In the genomic region with DNA sequence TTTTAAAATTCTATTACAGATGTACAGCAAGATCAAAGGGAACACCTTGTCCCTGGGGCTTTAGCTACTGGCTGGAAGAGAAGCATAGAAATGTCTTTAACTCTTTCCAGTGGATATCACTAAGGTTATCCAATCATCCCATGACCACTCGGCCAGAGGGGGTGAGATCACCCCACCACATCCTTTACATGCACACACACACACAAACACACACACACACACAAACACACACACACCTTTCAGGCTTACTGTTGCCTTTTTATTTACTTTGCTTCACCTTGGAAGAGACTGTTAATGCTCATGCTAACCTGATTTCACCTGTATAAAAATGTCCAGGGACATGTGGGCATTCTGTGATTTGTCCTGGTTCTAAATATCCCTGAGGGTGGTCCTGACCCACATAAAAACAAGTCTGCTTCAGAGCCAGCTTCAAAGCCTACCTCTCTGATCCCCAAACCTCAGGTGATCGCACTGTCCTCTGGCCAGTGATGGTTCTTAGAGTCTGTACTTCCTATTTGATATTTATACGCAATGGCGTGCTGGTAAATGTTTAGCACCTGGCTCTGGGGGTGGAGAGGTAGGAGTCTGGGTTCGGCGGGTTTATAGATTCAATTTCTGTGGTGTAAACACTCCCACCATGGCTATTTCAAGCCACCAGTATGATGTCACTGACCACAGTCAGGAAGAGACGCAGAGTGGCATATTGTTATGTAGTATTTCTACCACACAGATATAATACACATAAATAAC, we compare ENCODE assay signal across 10 cellular contexts.
DNase-seq lines count a peak whose midpoint lies in the region; ATAC-seq, FAIRE-seq and TF ChIP-seq lines count a peak whose summit lies in the region.
"Had no signal": no experiment of that assay in that cellular context is flagged by ENCODE, and none has a peak within 500 bp of the region (broad histone marks: within the 10 kb centered on the region; RNA-seq: fewer than 3 reads in every experiment).

No MANE protein-coding gene starts in this region.

- H3K36me3 Mint-ChIP-seq in astrocyte (ENCODE audit: low read depth, unreplicated experiment): no peaks in the 10 kb centered on the region

- no peak overlapping the region for H3K27ac Mint-ChIP-seq in astrocyte (ENCODE audit: unreplicated experiment)

- H3K4me3 Mint-ChIP-seq in astrocyte (ENCODE audit: unreplicated experiment): no peak overlapping the region

- no peak for FAIRE-seq in astrocyte (lab: Jason Lieb, UNC)
- FAIRE-seq in D721Med (lab: Jason Lieb, UNC): no peak
- FAIRE-seq in pancreas (lab: Jason Lieb, UNC): no peak

- H3K36me3 ChIP-seq in astrocyte (ENCODE audit: insufficient read depth, low read length) (no peaks in the 10 kb centered on the region), pancreas (no peaks in the 10 kb centered on the region)
- H3K36me3 ChIP-seq: gastroesophageal sphincter had no signal

- H3K27me3 ChIP-seq in astrocyte (ENCODE audit: insufficient read depth, low read length): no peaks in the 10 kb centered on the region
- no peaks in the 10 kb centered on the region for H3K27me3 ChIP-seq in pancreas
- H3K27me3 ChIP-seq: gastroesophageal sphincter had no signal

- ATAC-seq in GM18498 (IDR thresholded peaks at IDR 0.05; ENCODE audit: unreplicated experiment): peak; percentile 91
- ATAC-seq in GM21367 (IDR thresholded peaks at IDR 0.05; ENCODE audit: unreplicated experiment): peak; percentile 86
- ATAC-seq in HG03196 (IDR thresholded peaks at IDR 0.05; ENCODE audit: unreplicated experiment): peak; percentile 85
- no peak for ATAC-seq in pancreas
- ATAC-seq: gastroesophageal sphincter had no signal

- no peaks in the 10 kb centered on the region for H3K27me3 Mint-ChIP-seq in astrocyte (ENCODE audit: low read depth, unreplicated experiment)

- H2AFZ ChIP-seq in astrocyte (ENCODE audit: low read depth, low read length): peak overlapping the region; percentile 27

- peaks cover 19% of the 10 kb centered on the region for H3K4me1 ChIP-seq in astrocyte (ENCODE audit: insufficient read depth, low read length)
- no peaks in the 10 kb centered on the region for H3K4me1 ChIP-seq in pancreas

- peaks cover 19% of the 10 kb centered on the region for H3K4me1 Mint-ChIP-seq in astrocyte (ENCODE audit: low read depth, unreplicated experiment)

- peak overlapping the region; percentile 28 for H3K4me2 ChIP-seq in astrocyte (ENCODE audit: low read length)

- no peak overlapping the region for H3K9ac ChIP-seq in astrocyte (ENCODE audit: low read length)

- peaks cover 3% of the 10 kb centered on the region for H3K9me3 ChIP-seq in astrocyte (ENCODE audit: insufficient read depth, low read depth, low read length)
- H3K9me3 ChIP-seq in pancreas: no peaks in the 10 kb centered on the region
- H3K9me3 ChIP-seq: gastroesophageal sphincter had no signal

- 71 to 74% methylated on average over 7 of the region's 7 CpGs for WGBS in pancreas, 2 donors

- no peaks in the 10 kb centered on the region for H4K20me1 ChIP-seq in astrocyte (ENCODE audit: insufficient read depth, low read length)

- H3K27ac ChIP-seq in astrocyte (ENCODE audit: low read depth, low read length): no peak overlapping the region
- H3K27ac ChIP-seq in pancreas: no peak overlapping the region
- H3K27ac ChIP-seq: gastroesophageal sphincter had no signal

- DNase-seq in astrocyte (ENCODE audit: low read depth) (no peak), NCI-H2171 treated with DMSO at 0.1 percent for 48 hours (lab: John Stamatoyannopoulos, UW) (no peak), NCI-H774 (lab: John Stamatoyannopoulos, UW) (no peak), D721Med (ENCODE audit: insufficient read length, low spot score) (no peak), pancreas (no peak)
- DNase-seq: activated gamma-delta T cell had no signal

- TF ChIP-seq CTCF in astrocyte (IDR thresholded peaks at IDR 0.05; ENCODE audit: insufficient read depth, low read depth, low read length) (no peak), D721Med (IDR thresholded peaks at IDR 0.05; ENCODE audit: insufficient read depth, missing control alignments) (no peak), pancreas (IDR thresholded peaks at IDR 0.05) (no peak)

- H3K79me2 ChIP-seq in astrocyte (ENCODE audit: insufficient read depth, low read length): no peaks in the 10 kb centered on the region

- H3K4me3 ChIP-seq in astrocyte (ENCODE audit: insufficient read depth, low read depth, low read length) (no peak overlapping the region), pancreas (no peak overlapping the region)
- H3K4me3 ChIP-seq: gastroesophageal sphincter had no signal

- H3K9me3 Mint-ChIP-seq in astrocyte (ENCODE audit: unreplicated experiment): no peaks in the 10 kb centered on the region

- intact Hi-C loops in pancreas (cut with DNase I): no loop called here

Comparison
In these comparisons a context has a peak if more than half of its experiments do, and no peak if none do; other contexts are left out.
1. ATAC-seq: peak in GM18498 (single experiment), GM21367 (single experiment) and HG03196 (single experiment); none in pancreas (0 of 4).